Comparison of ENCODE assay signal across 8 cellular contexts in the genomic region with DNA sequence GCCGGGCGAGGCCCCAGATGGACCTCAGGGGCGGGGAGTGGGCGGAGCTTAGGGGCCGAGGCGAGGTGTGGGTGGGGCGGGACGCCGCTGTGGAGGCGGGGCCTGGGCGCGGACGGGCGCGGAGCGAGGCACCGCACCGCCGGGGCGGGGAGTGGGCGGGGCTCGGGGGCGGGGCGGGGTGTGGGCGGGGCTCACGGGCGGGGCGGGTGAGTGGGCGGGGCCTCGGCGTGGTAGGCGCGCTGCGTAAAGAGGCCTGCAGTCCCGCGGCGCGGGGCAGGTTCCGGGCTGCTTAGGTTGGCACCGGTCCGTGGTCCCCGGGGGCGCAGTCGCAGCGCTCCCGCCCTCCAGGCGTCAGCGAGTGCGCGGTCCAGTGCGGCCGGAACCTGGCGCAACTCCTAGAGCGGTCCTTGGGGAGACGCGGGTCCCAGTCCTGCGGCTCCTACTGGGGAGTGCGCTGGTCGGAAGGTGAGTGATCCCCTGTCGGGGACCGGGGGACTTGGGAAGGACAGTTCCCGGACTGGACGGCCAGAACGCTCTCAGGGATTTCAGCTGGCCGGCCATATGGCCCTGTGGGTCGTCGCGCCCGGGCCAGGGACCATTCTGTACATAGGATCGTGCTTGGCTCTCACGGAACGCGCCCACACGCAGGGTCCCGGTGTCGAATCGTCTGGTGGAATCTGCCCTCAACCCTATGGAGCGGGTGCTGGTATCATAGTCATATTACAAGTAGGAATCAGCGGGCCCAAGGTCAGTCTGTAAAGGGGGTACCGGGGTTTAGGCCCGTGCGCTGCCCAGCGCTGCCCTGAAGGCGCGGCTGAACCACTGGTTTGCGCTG. TPM values are rescaled to one million over a fixed set of nuclear protein-coding genes. Genes with fewer than 3 reads are reported as not detected.
DNase-seq lines count a peak whose midpoint lies in the region; ATAC-seq lines count a peak whose summit lies in the region.

A gene with protein sequence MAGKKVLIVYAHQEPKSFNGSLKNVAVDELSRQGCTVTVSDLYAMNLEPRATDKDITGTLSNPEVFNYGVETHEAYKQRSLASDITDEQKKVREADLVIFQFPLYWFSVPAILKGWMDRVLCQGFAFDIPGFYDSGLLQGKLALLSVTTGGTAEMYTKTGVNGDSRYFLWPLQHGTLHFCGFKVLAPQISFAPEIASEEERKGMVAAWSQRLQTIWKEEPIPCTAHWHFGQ (plus strand): TSS at position 274 of the 835 bp plus-strand sequence. CDS start 6,659 bp downstream, outside the sequence.

- H3K27ac Mint-ChIP-seq in CD4-positive, CD25-positive, alpha-beta regulatory T cell = peak within 1 kb of the TSS; percentile 92 to 94 (median 94)

- no peaks in the 10 kb centered on the region for H3K27me3 ChIP-seq in CD4-positive, CD25-positive, alpha-beta regulatory T cell (ENCODE audit: control insufficient read depth, insufficient read depth, low read length)
- no peaks in the 10 kb centered on the region for H3K27me3 ChIP-seq in endocrine pancreas (ENCODE audit: control insufficient read depth, insufficient read depth, low read length)

- peaks cover 15% of the 10 kb centered on the region for H3K36me3 Mint-ChIP-seq in CD4-positive, CD25-positive, alpha-beta regulatory T cell

- ATAC-seq in CD4-positive, CD25-positive, alpha-beta regulatory T cell (ENCODE audit: low read depth in 2 of 2) = peak; percentile 81 to 84
- peak; percentile 74 for ATAC-seq in GM19397 (IDR thresholded peaks at IDR 0.05; ENCODE audit: unreplicated experiment)
- peak; percentile 64 for ATAC-seq in HG03558 (IDR thresholded peaks at IDR 0.05; ENCODE audit: extremely low read depth, unreplicated experiment)

- H3K9me3 ChIP-seq in CD4-positive, CD25-positive, alpha-beta regulatory T cell (ENCODE audit: control insufficient read depth in 2 of 2, low read length in 2 of 2) = no peaks in the 10 kb centered on the region
- no peaks in the 10 kb centered on the region for H3K9me3 ChIP-seq in endocrine pancreas (ENCODE audit: control insufficient read depth, low read length)

- peak within 1 kb of the TSS; percentile 70 for H3K4me3 ChIP-seq in CD4-positive, CD25-positive, alpha-beta regulatory T cell (ENCODE audit: low read depth, low read length)
- H3K4me3 ChIP-seq in endocrine pancreas (ENCODE audit: control insufficient read depth, insufficient read depth, low read length) = peak within 1 kb of the TSS; percentile 65

- H3K4me1 Mint-ChIP-seq in CD4-positive, CD25-positive, alpha-beta regulatory T cell = peaks cover 10 to 42% (median 22%) of the 10 kb centered on the region in 4 donors

- H3K4me1 ChIP-seq in CD4-positive, CD25-positive, alpha-beta regulatory T cell (ENCODE audit: control insufficient read depth, insufficient read depth, low read length, poor library complexity, severe bottlenecking) = peaks cover 24% of the 10 kb centered on the region
- H3K4me1 ChIP-seq in endocrine pancreas (ENCODE audit: control insufficient read depth, insufficient read depth, low read length) = no peaks in the 10 kb centered on the region

- peak; percentile 83 to 86 (median 84) for DNase-seq in CD4-positive, CD25-positive, alpha-beta regulatory T cell
- DNase-seq in NOMO-1 treated with DMSO at 0.1 percent for 48 hours (lab: John Stamatoyannopoulos, UW; ENCODE audit: unreplicated experiment) (peak; percentile 70), mesenteric fat pad (ENCODE audit: low spot score) (peak; percentile 97)
- peak; percentile 76 to 94 (median 83) for DNase-seq in activated CD8-positive, alpha-beta memory T cell treated with anti-CD3 and anti-CD28 coated beads for 48 hours (ENCODE audit: low read depth in 2 of 3, low spot score in 2 of 3)
- peak; percentile 83 for DNase-seq in stimulated activated CD8-positive, alpha-beta memory T cell treated with anti-CD3 and anti-CD28 coated beads, Interleukin-15, amount 100 ng/mL, for 1 hour (ENCODE audit: low read depth)

- no peaks in the 10 kb centered on the region for H3K9me3 Mint-ChIP-seq in CD4-positive, CD25-positive, alpha-beta regulatory T cell

- H3K27ac ChIP-seq in CD4-positive, CD25-positive, alpha-beta regulatory T cell (ENCODE audit: insufficient read depth, low read length, poor library complexity, severe bottlenecking) = peak within 1 kb of the TSS; percentile 86

- peak within 1 kb of the TSS; percentile 90 to 97 (median 92) for H3K4me3 Mint-ChIP-seq in CD4-positive, CD25-positive, alpha-beta regulatory T cell

- H3K27me3 Mint-ChIP-seq in CD4-positive, CD25-positive, alpha-beta regulatory T cell = no peaks in the 10 kb centered on the region

- H3K9ac ChIP-seq in endocrine pancreas (ENCODE audit: control insufficient read depth, insufficient read depth, low read length) = peak within 1 kb of the TSS; percentile 88

- H3K36me3 ChIP-seq in CD4-positive, CD25-positive, alpha-beta regulatory T cell (ENCODE audit: control insufficient read depth, insufficient read depth, low read length) = peaks cover 6% of the 10 kb centered on the region
- H3K36me3 ChIP-seq in endocrine pancreas (ENCODE audit: control insufficient read depth, insufficient read depth, low read length) = no peaks in the 10 kb centered on the region

RNA-seq across cellular contexts. Expression of the gene that starts here (rescaled TPM):
- 27.4 TPM for total RNA-seq in CD4-positive, CD25-positive, alpha-beta regulatory T cell
- 100 to 1,000 TPM in 1 of 4 donors, 10 to 100 TPM in 3; 57.5 to 109 (median 68.6) TPM for polyA plus RNA-seq in CD4-positive, CD25-positive, alpha-beta regulatory T cell
- total RNA-seq in mesenteric fat pad = 54.4 TPM

Comparison
In these comparisons a context has a peak if more than half of its experiments do, and no peak if none do; other contexts are left out.
1. Peak in every context shown above with its lines: DNase-seq, ATAC-seq, H3K4me3 ChIP-seq and H3K27ac ChIP-seq.